Comparison of ENCODE assay signal across 30 cellular contexts in the genomic region with DNA sequence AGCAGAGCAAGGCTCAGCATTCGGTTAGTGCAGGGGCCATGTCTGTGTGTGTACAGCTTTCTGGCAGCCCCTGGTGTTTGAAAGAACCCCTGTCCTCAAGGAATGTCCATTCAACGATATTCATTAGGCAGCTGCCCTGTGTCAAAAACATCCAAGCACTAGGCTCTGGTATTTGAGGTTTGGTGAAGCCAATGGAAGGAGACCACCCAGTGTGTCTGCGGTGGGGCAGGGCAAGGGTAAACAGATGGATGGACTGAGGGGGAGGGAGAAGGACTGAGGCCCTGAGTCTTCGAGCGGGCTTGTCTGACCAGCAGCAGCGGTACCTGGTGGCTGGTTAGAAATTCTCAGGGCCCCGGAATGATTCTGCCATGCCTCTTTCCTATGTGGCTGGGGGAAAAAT.
"Had no signal": no experiment of that assay in that cellular context is flagged by ENCODE, and none has a peak within 500 bp of the region (broad histone marks: within the 10 kb centered on the region; RNA-seq: fewer than 3 reads in every experiment).

No MANE protein-coding gene starts in this region.

- H3K9me3 ChIP-seq: colonic mucosa, esophagus muscularis mucosa, gastroesophageal sphincter, heart right ventricle, ovary, psoas muscle, sigmoid colon, stomach, thyroid gland, vagina had no signal

- H3K27me3 ChIP-seq: colonic mucosa, foreskin keratinocyte, ovary, sigmoid colon, thyroid gland, vagina had no signal

- H3K27ac Mint-ChIP-seq: dendritic cell treated with granulocyte-macrophage colony-stimulating factor and Interleukin-4, amounts not matched to agents 40 ng/mL and 50 ng/mL, for 4 days; memory B cell; mesothelial cell of epicardium; naive thymus-derived CD4-positive, alpha-beta T cell; stimulated activated effector memory CD8-positive, alpha-beta T cell treated with anti-CD3 and anti-CD28 coated beads, Interleukin-12 subunit alpha, Interleukin-12 subunit beta, amount 100 ng/mL, for 72 hours had no signal

- H3K4me1 ChIP-seq: colonic mucosa, foreskin keratinocyte, heart right ventricle, psoas muscle had no signal

- H3K36me3 Mint-ChIP-seq: memory B cell; mesothelial cell of epicardium; stimulated activated effector memory CD8-positive, alpha-beta T cell treated with anti-CD3 and anti-CD28 coated beads, Interleukin-12 subunit alpha, Interleukin-12 subunit beta, amount 100 ng/mL, for 72 hours had no signal

- H3K4me3 ChIP-seq: colonic mucosa, esophagus muscularis mucosa, gastroesophageal sphincter, heart right ventricle, lung, ovary, psoas muscle, sigmoid colon, stomach, thyroid gland, vagina had no signal

- H3K4me3 Mint-ChIP-seq: dendritic cell treated with granulocyte-macrophage colony-stimulating factor and Interleukin-4, amounts not matched to agents 40 ng/mL and 50 ng/mL, for 4 days; memory B cell; mesothelial cell of epicardium; naive thymus-derived CD4-positive, alpha-beta T cell; nephron; stimulated activated effector memory CD8-positive, alpha-beta T cell treated with anti-CD3 and anti-CD28 coated beads, Interleukin-12 subunit alpha, Interleukin-12 subunit beta, amount 100 ng/mL, for 72 hours had no signal

- H3K27ac ChIP-seq: colonic mucosa, esophagus muscularis mucosa, foreskin keratinocyte, gastroesophageal sphincter, heart right ventricle, ovary, psoas muscle, sigmoid colon, stomach, thyroid gland, vagina had no signal

- ATAC-seq: foreskin keratinocyte; gastroesophageal sphincter; heart right ventricle; left lobe of liver; naive thymus-derived CD4-positive, alpha-beta T cell; psoas muscle; right cardiac atrium; stimulated activated effector memory CD8-positive, alpha-beta T cell treated with anti-CD3 and anti-CD28 coated beads, Interleukin-12 subunit alpha, Interleukin-12 subunit beta, amount 100 ng/mL, for 72 hours had no signal

- H3K4me1 Mint-ChIP-seq: memory B cell; naive thymus-derived CD4-positive, alpha-beta T cell; stimulated activated effector memory CD8-positive, alpha-beta T cell treated with anti-CD3 and anti-CD28 coated beads, Interleukin-12 subunit alpha, Interleukin-12 subunit beta, amount 100 ng/mL, for 72 hours had no signal

- H3K9me3 Mint-ChIP-seq: dendritic cell treated with granulocyte-macrophage colony-stimulating factor and Interleukin-4, amounts not matched to agents 40 ng/mL and 50 ng/mL, for 4 days; memory B cell; mesothelial cell of epicardium; stimulated activated effector memory CD8-positive, alpha-beta T cell treated with anti-CD3 and anti-CD28 coated beads, Interleukin-12 subunit alpha, Interleukin-12 subunit beta, amount 100 ng/mL, for 72 hours had no signal

- H3K36me3 ChIP-seq: colonic mucosa, esophagus muscularis mucosa, gastroesophageal sphincter, heart right ventricle, ovary, sigmoid colon, stomach, thyroid gland, vagina had no signal

- DNase-seq: colonic mucosa; effector memory CD4-positive, alpha-beta T cell; foreskin keratinocyte; heart right ventricle; hippocampal formation; naive thymus-derived CD4-positive, alpha-beta T cell; nucleus accumbens; ovary; posterior cingulate gyrus; psoas muscle; right cardiac atrium; sigmoid colon; stimulated activated CD4-positive, alpha-beta T cell treated with anti-CD3 and anti-CD28 coated beads, Interleukin-2, amount 100 ng/mL, for 24 hours; stimulated activated CD4-positive, alpha-beta T cell treated with anti-CD3 and anti-CD28 coated beads, Interleukin-4, amount 100 ng/mL, for 24 hours; stimulated activated naive CD4-positive, alpha-beta T cell treated with Interleukin-2 at 50 U/mL for 16 hours; stomach; thyroid gland; trophoblast cell had no signal

- FAIRE-seq: endothelial cell of umbilical vein, keratinocyte had no signal
